Comparison of ENCODE assay signal across 11 cellular contexts in the genomic region with DNA sequence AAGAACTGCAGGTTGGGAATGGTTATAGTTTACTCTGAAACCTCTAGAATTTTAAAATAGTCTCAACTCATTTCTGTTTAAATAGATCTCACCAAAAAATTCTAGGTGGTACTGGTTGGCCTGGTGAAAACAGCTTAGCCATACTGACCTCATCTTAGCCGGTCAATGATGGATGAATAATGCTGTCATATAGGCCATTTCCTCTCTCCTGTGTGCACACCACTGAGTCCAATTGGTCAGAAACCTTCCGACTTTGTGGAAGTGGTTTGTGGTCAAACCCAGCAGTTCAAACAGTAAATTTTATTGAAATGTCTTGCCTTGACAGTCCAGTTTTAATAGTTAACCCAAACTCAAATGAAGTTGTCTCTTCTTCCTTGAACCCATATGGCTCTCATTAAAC.
DNase-seq lines count a peak whose midpoint lies in the region; ATAC-seq and TF ChIP-seq lines count a peak whose summit lies in the region.
"Had no signal": no experiment of that assay in that cellular context is flagged by ENCODE, and none has a peak within 500 bp of the region (broad histone marks: within the 10 kb centered on the region; RNA-seq: fewer than 3 reads in every experiment).

No MANE protein-coding gene starts in this region.

- POLR2A ChIA-PET in HEK293T (lab: Yijun Ruan, JAX), result no interaction called here

- H3K36me3 ChIP-seq in tibial nerve, result peaks cover 0 to 42% (median 0%) of the 10 kb centered on the region in 3 donors

- no peak overlapping the region for H3K27ac ChIP-seq in tibial nerve
- H3K27ac ChIP-seq: SJCRH30 had no signal

- TF ChIP-seq EP300 in tibial nerve (IDR thresholded peaks at IDR 0.05), result no peak

- H3K36me3 Mint-ChIP-seq in activated CD4-positive, alpha-beta T cell treated with anti-CD3 and anti-CD28 coated beads, Interleukin-2, amount 10 ng/mL, durations not matched to agents 24 days and 14 days (ENCODE audit: low read depth), result peaks cover 19% of the 10 kb centered on the region

- H3K27me3 Mint-ChIP-seq in activated CD4-positive, alpha-beta T cell treated with anti-CD3 and anti-CD28 coated beads, Interleukin-2, amount 10 ng/mL, durations not matched to agents 24 days and 14 days, result no peaks in the 10 kb centered on the region

- no peaks in the 10 kb centered on the region for H3K27me3 ChIP-seq in tibial nerve
- H3K27me3 ChIP-seq: SJCRH30 had no signal

- no peak for TF ChIP-seq POLR2A in tibial nerve (IDR thresholded peaks at IDR 0.05)

- H3K4me1 ChIP-seq in tibial nerve, result no peaks in the 10 kb centered on the region
- H3K4me1 ChIP-seq: SJCRH30 had no signal

- no peaks in the 10 kb centered on the region for H3K9me3 Mint-ChIP-seq in activated CD4-positive, alpha-beta T cell treated with anti-CD3 and anti-CD28 coated beads, Interleukin-2, amount 10 ng/mL, durations not matched to agents 24 days and 14 days

- H3K4me3 Mint-ChIP-seq in activated CD4-positive, alpha-beta T cell treated with anti-CD3 and anti-CD28 coated beads, Interleukin-2, amount 10 ng/mL, durations not matched to agents 24 days and 14 days, result no peak overlapping the region

- 68 to 87% methylated on average over 2 of the region's 2 CpGs for WGBS in tibial nerve, 2 donors

- H3K27ac Mint-ChIP-seq in activated CD4-positive, alpha-beta T cell treated with anti-CD3 and anti-CD28 coated beads, Interleukin-2, amount 10 ng/mL, durations not matched to agents 24 days and 14 days, result no peak overlapping the region

- H3K4me3 ChIP-seq in GM12865 (ENCODE audit: low read depth, low read length) (no peak overlapping the region), tibial nerve (no peak overlapping the region)
- H3K4me3 ChIP-seq: SJCRH30 had no signal

- CTCF ChIA-PET in HEK293T (lab: Yijun Ruan, JAX), result no interaction called here

- ATAC-seq in GM21423 (IDR thresholded peaks at IDR 0.05; ENCODE audit: unreplicated experiment), result peak; percentile 99
- ATAC-seq in HG03175 (IDR thresholded peaks at IDR 0.05; ENCODE audit: unreplicated experiment), result peak; percentile 97

- intact Hi-C loops in activated CD4-positive, alpha-beta T cell treated with anti-CD3 and anti-CD28 coated beads, Interleukin-2, amount 10 ng/mL, durations not matched to agents 24 days and 14 days (cut with micrococcal nuclease), result no loop called here

- no peaks in the 10 kb centered on the region for H3K9me3 ChIP-seq in tibial nerve

- no peak for TF ChIP-seq CTCF in GM12865 (IDR thresholded peaks at IDR 0.05; ENCODE audit: insufficient read depth, low read depth, low read length, missing control alignments)
- no peak for TF ChIP-seq CTCF in tibial nerve (IDR thresholded peaks at IDR 0.05)

- DNase-seq in GM12865 (ENCODE audit: low read depth), result peak; percentile 46
- peak; percentile 17 for DNase-seq in UCSD-AML1 (lab: John Stamatoyannopoulos, UW; ENCODE audit: unreplicated experiment)
- DNase-seq in HEK293T (ENCODE audit: extremely low spot score), result no peak
- no peak for DNase-seq in tibial nerve (ENCODE audit: low spot score in 2 of 2)
- DNase-seq in NCI-H187 (lab: John Stamatoyannopoulos, UW), result no peak
- DNase-seq in activated CD4-positive, alpha-beta T cell treated with anti-CD3 and anti-CD28 coated beads, Interleukin-2, amount 10 ng/mL, durations not matched to agents 24 days and 14 days, result no peak
- DNase-seq: islet precursor cell, NCI-H1105, SJCRH30 had no signal

- no peaks in the 10 kb centered on the region for H3K4me1 Mint-ChIP-seq in activated CD4-positive, alpha-beta T cell treated with anti-CD3 and anti-CD28 coated beads, Interleukin-2, amount 10 ng/mL, durations not matched to agents 24 days and 14 days

TF ChIP-seq in HEK293T, 16 proteins besides CTCF, POLR2A, EP300 and RAD21:
- no peak for TF ChIP-seq ZNF384 (IDR thresholded peaks at IDR 0.05)
- TF ChIP-seq TARDBP (IDR thresholded peaks at IDR 0.05), result no peak
- TF ChIP-seq L3MBTL2 (conservative IDR thresholded peaks at IDR 0.05), result no peak
- no peak for TF ChIP-seq HDGF (IDR thresholded peaks at IDR 0.05; ENCODE audit: borderline replicate concordance)
- no peak for TF ChIP-seq SP1 (IDR thresholded peaks at IDR 0.05)
- no peak for TF ChIP-seq FOXM1 (IDR thresholded peaks at IDR 0.05; ENCODE audit: borderline replicate concordance)
- TF ChIP-seq ARNT (IDR thresholded peaks at IDR 0.05), result no peak
- no peak for TF ChIP-seq SUZ12 (IDR thresholded peaks at IDR 0.05)
- no peak for TF ChIP-seq FOXK2 (IDR thresholded peaks at IDR 0.05)
- no peak for TF ChIP-seq NFRKB (IDR thresholded peaks at IDR 0.05)
- TF ChIP-seq LEF1 (IDR thresholded peaks at IDR 0.05; ENCODE audit: borderline replicate concordance), result no peak
- TF ChIP-seq CTBP1 (IDR thresholded peaks at IDR 0.05; ENCODE audit: borderline replicate concordance), result no peak
- no peak for TF ChIP-seq ELF4 (IDR thresholded peaks at IDR 0.05)
- no peak for TF ChIP-seq BHLHE40 (IDR thresholded peaks at IDR 0.05; ENCODE audit: borderline replicate concordance)
- TF ChIP-seq, protein P1, sequence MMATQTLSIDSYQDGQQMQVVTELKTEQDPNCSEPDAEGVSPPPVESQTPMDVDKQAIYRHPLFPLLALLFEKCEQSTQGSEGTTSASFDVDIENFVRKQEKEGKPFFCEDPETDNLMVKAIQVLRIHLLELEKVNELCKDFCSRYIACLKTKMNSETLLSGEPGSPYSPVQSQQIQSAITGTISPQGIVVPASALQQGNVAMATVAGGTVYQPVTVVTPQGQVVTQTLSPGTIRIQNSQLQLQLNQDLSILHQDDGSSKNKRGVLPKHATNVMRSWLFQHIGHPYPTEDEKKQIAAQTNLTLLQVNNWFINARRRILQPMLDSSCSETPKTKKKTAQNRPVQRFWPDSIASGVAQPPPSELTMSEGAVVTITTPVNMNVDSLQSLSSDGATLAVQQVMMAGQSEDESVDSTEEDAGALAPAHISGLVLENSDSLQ (IDR thresholded peaks at IDR 0.05), result no peak
- no peak for TF ChIP-seq FOXA1 (IDR thresholded peaks at IDR 0.05)

Comparison
In these comparisons a context has a peak if more than half of its experiments do, and no peak if none do; other contexts are left out.
1. DNase-seq: peak in GM12865 (single experiment) and UCSD-AML1 (single experiment); none in HEK293T (single experiment), tibial nerve (0 of 2), NCI-H187 (0 of 2) and activated CD4-positive, alpha-beta T cell treated with anti-CD3 and anti-CD28 coated beads, Interleukin-2, amount 10 ng/mL, durations not matched to agents 24 days and 14 days (single experiment).